Comparison of ENCODE assay signal across 12 cellular contexts in genomic region chr1:91026777-91027176, GRCh38. TPM values are rescaled to one million over a fixed set of nuclear protein-coding genes. Genes with fewer than 3 reads are reported as not detected.
DNase-seq lines count a peak whose midpoint lies in the region; ATAC-seq, FAIRE-seq and TF ChIP-seq lines count a peak whose summit lies in the region.
"Had no signal": no experiment of that assay in that cellular context is flagged by ENCODE, and none has a peak within 500 bp of the region (broad histone marks: within the 10 kb centered on the region; RNA-seq: fewer than 3 reads in every experiment).

No MANE protein-coding gene starts in this region.

- peaks cover 0 to 2% of the 10 kb centered on the region in 2 experiments; a peak in 1 of 4 replicates for H3K27me3 ChIP-seq in GM12878 (replicated peaks in 1 of 2; ENCODE audit: control insufficient read depth in 2 of 2, insufficient read depth in 2 of 2, low read length in 1 of 2)

- H3K4me3 Mint-ChIP-seq in activated naive CD8-positive, alpha-beta T cell treated with anti-CD3 and anti-CD28 coated beads for 36 hours = no peak overlapping the region
- H3K4me3 Mint-ChIP-seq: activated naive CD8-positive, alpha-beta T cell treated with anti-CD3 and anti-CD28 coated beads, Interleukin-2, amount 10 ng/mL, durations not matched to agents 7 days and 5 days had no signal

- WGBS in GM12878 (ENCODE audit: insufficient coverage, insufficient replicate concordance, low lambda C conversion rate, missing lambda C conversion rate) = 70% methylated on average over 1 of the region's 1 CpG

- no peak for FAIRE-seq in GM12878 (lab: Jason Lieb, UNC)

- SMC1A ChIA-PET in GM12878 (lab: Charles Lee; ENCODE audit: uncharacterized antibody, unreplicated experiment) = interaction anchor here (0.8 to 4.3 kb wide), 12 partner anchors 9 to 919 kb away, joined by 3 to 22 read pairs (median 5); no protein-coding TSS in a partner anchor

- intact Hi-C loops in GM12878 (cut with micrococcal nuclease; ENCODE audit: unreplicated experiment) = no loop called here

- no peak overlapping the region for H3K4me3 ChIP-seq in GM12878

- H3K9me3 Mint-ChIP-seq in activated naive CD8-positive, alpha-beta T cell treated with anti-CD3 and anti-CD28 coated beads for 36 hours = no peaks in the 10 kb centered on the region
- H3K9me3 Mint-ChIP-seq: activated naive CD8-positive, alpha-beta T cell treated with anti-CD3 and anti-CD28 coated beads, Interleukin-2, amount 10 ng/mL, durations not matched to agents 7 days and 5 days had no signal

- POLR2A ChIA-PET in GM12878 (lab: Charles Lee) = interaction anchor here (0.5 to 1.1 kb wide), 2 partner anchors 9 to 1829 kb away, joined by 3 read pairs; no protein-coding TSS in a partner anchor

- peaks cover 12% of the 10 kb centered on the region for H3K4me1 ChIP-seq in GM12878 (ENCODE audit: control insufficient read depth, insufficient read depth, low read length)

- H3K9ac ChIP-seq in GM12878 (ENCODE audit: control insufficient read depth, insufficient read depth, low read length) = no peak overlapping the region

- ATAC-seq in GM12878 = no peak
- no peak for ATAC-seq in HG02885 (IDR thresholded peaks at IDR 0.05; ENCODE audit: poor library complexity, unreplicated experiment)
- ATAC-seq: right cardiac atrium had no signal

- no peak overlapping the region for H3K27ac Mint-ChIP-seq in activated naive CD8-positive, alpha-beta T cell treated with anti-CD3 and anti-CD28 coated beads for 36 hours
- H3K27ac Mint-ChIP-seq: activated naive CD8-positive, alpha-beta T cell treated with anti-CD3 and anti-CD28 coated beads, Interleukin-2, amount 10 ng/mL, durations not matched to agents 7 days and 5 days had no signal

- no peak for TF ChIP-seq POLR2A in GM12878 (IDR thresholded peaks at IDR 0.05; ENCODE audit: low read depth, low read length)

- H3K9me3 ChIP-seq in GM12878 (replicated peaks; ENCODE audit: control insufficient read depth, insufficient read depth, low read length) = no peaks in the 10 kb centered on the region

- DNase-seq in Daoy (ENCODE audit: low read depth) = peak; percentile 43
- DNase-seq in GM12878 (ENCODE audit: low read depth, low spot score) = no peak
- DNase-seq in lung microvascular endothelial cell (ENCODE audit: low read depth in 2 of 2) = peak; percentile 33 to 38
- DNase-seq in HK-2 (ENCODE audit: unreplicated experiment) = no peak
- no peak for DNase-seq in activated naive CD8-positive, alpha-beta T cell treated with anti-CD3 and anti-CD28 coated beads for 36 hours
- DNase-seq in activated gamma-delta T cell treated with Interleukin-2 at 50 U/mL for 16 hours = no peak
- DNase-seq: activated naive CD8-positive, alpha-beta T cell treated with anti-CD3 and anti-CD28 coated beads, Interleukin-2, amount 10 ng/mL, durations not matched to agents 7 days and 5 days; NCI-H1092; right cardiac atrium had no signal

- no peak overlapping the region for H3K27ac ChIP-seq in GM12878 (ENCODE audit: control insufficient read depth, insufficient read depth)
- H3K27ac ChIP-seq: epithelial cell of prostate had no signal

- H3K4me1 Mint-ChIP-seq in activated naive CD8-positive, alpha-beta T cell treated with anti-CD3 and anti-CD28 coated beads for 36 hours = peaks cover 19% of the 10 kb centered on the region

- H3K4me2 ChIP-seq in GM12878 (ENCODE audit: control insufficient read depth, insufficient read depth) = no peak overlapping the region

- no TSS peak for BruUV-seq in GM12878 (replicated peaks; lab: Mats Ljungman, UMichigan)

- H3K79me2 ChIP-seq in GM12878 (ENCODE audit: control insufficient read depth, insufficient read depth, low read length) = peaks cover under 1% of the 10 kb centered on the region

- in situ Hi-C loops in GM12878 (cut with MboI) = no loop called here

- TF ChIP-seq CTCF in LNCAP (IDR thresholded peaks at IDR 0.05) = peak; percentile 24; the same call in 1 of the 2 replicates
- TF ChIP-seq CTCF in GM12878 (IDR thresholded peaks at IDR 0.05 in 2 of 3, conservative IDR thresholded peaks at IDR 0.05 in 1 of 3; ENCODE audit: control insufficient read depth in 2 of 3, extremely low read depth in 1 of 3, insufficient read depth in 1 of 3, low read depth in 3 of 3, low read length in 3 of 3) = peak in 2 of 3 experiments; percentile 29 to 30; a peak in 3 of 6 replicates

- no peaks in the 10 kb centered on the region for H3K36me3 Mint-ChIP-seq in activated naive CD8-positive, alpha-beta T cell treated with anti-CD3 and anti-CD28 coated beads for 36 hours

- no peak for TF ChIP-seq EP300 in GM12878 (IDR thresholded peaks at IDR 0.05; ENCODE audit: borderline replicate concordance in 1 of 2, control insufficient read depth in 1 of 2, low read depth in 2 of 2, low read length in 2 of 2)

- no peaks in the 10 kb centered on the region for H3K36me3 ChIP-seq in GM12878 (ENCODE audit: control insufficient read depth in 2 of 2, insufficient read depth in 2 of 2, low read length in 1 of 2)

- H4K20me1 ChIP-seq in GM12878 (ENCODE audit: control insufficient read depth, insufficient read depth) = no peaks in the 10 kb centered on the region

- no peak overlapping the region for H2AFZ ChIP-seq in GM12878 (ENCODE audit: control insufficient read depth, low read depth, low read length)

- H3K27me3 Mint-ChIP-seq in activated naive CD8-positive, alpha-beta T cell treated with anti-CD3 and anti-CD28 coated beads for 36 hours = peaks cover 5% of the 10 kb centered on the region

- TF ChIP-seq RAD21 in GM12878 (IDR thresholded peaks at IDR 0.05; ENCODE audit: insufficient read depth, low read depth, low read length) = peak; percentile 28; the same call in 1 of the 2 replicates

- RAD21 ChIA-PET in GM12878 (lab: Charles Lee; ENCODE audit: unreplicated experiment) = interaction anchor here (1.0 to 2.0 kb wide), 6 partner anchors 9 to 894 kb away, joined by 4 to 13 read pairs (median 7); no protein-coding TSS in a partner anchor

- CTCF ChIA-PET in GM12878 (lab: Yijun Ruan, JAX) = interaction anchor here (0.7 to 2.7 kb wide), 10 partner anchors 8 to 981 kb away, joined by 3 to 16 read pairs (median 4); no protein-coding TSS in a partner anchor

TF ChIP-seq in GM12878, 131 proteins besides CTCF, POLR2A, EP300 and RAD21 (continues in another document):
- TF ChIP-seq SPI1 (IDR thresholded peaks at IDR 0.05; ENCODE audit: borderline replicate concordance, insufficient read depth, low read depth, low read length) (no peak), IRF4 (IDR thresholded peaks at IDR 0.05; ENCODE audit: low read depth, low read length) (no peak), NR2C2 (IDR thresholded peaks at IDR 0.05; ENCODE audit: borderline replicate concordance, control insufficient read depth, insufficient read length, low read depth) (no peak), PAX8 (IDR thresholded peaks at IDR 0.05) (no peak), CHD4 (IDR thresholded peaks at IDR 0.05) (no peak), ASH2L (IDR thresholded peaks at IDR 0.05; ENCODE audit: borderline replicate concordance, low read depth) (no peak), GATAD2B (conservative IDR thresholded peaks at IDR 0.05; ENCODE audit: low read depth) (no peak), HSF1 (IDR thresholded peaks at IDR 0.05; ENCODE audit: low read depth, low read length) (no peak), RCOR1 (conservative IDR thresholded peaks at IDR 0.05; ENCODE audit: low read depth, low read length) (no peak), RAD51 (IDR thresholded peaks at IDR 0.05) (no peak), RB1 (IDR thresholded peaks at IDR 0.05; ENCODE audit: borderline replicate concordance) (no peak), IRF3 (IDR thresholded peaks at IDR 0.05) (no peak)

RNA-seq across cellular contexts. Expression of gene ZNF644, which starts 4.9 kb away (rescaled TPM):
- total RNA-seq in Daoy (2014; rRNA removed; shearing (Covaris generic)) = 82.5 and 87.5 TPM in 2 replicates
- 372 and 377 TPM in 2 replicates for total RNA-seq in GM12878 (2013; cell fraction: nucleolus; rRNA removed)
- total RNA-seq in GM12878 (2014; rRNA removed) (34.5 and 40.6 TPM in 2 replicates), GM12878 (2014; rRNA removed; fragmentation: Illumina TruSeq; extraction: Trizol) (55.3 and 61.5 TPM in 2 replicates), GM12878 (2021) (34.5 and 36.0 TPM in 2 replicates), lung microvascular endothelial cell (33.8 and 42.5 TPM in 2 replicates)
- polyA plus RNA-seq in GM12878 (2011; ENCODE audit: low read depth) = 6.4 TPM
- polyA plus RNA-seq in GM12878 (2011; rRNA removed) (26.7 and 43.1 TPM in 2 replicates), GM12878 (2014; fragmentation: Illumina TruSeq; extraction: Trizol) (24.1 and 33.3 TPM in 2 replicates), GM12878 (2014; fragmentation: Nextera tagmentation; extraction: Ambion mirVana) (10 to 100 TPM; 28.1 to 34.4 TPM), GM12878 (2014; rRNA removed) (14.4 and 17.7 TPM in 2 replicates), GM12878 (2016; fragmentation: Nextera tagmentation; extraction: Ambion mirVana) (10 to 100 TPM; 27.7 to 30.8 TPM)
- 7.2 and 8.1 TPM in 2 replicates for polyA plus RNA-seq in GM12878 (2011; cell fraction: cytosol; rRNA removed)
- polyA plus RNA-seq in GM12878 (2011; cell fraction: nucleus; rRNA removed) = 28.8 and 30.8 TPM in 2 replicates
- polyA plus RNA-seq in GM12878 (2012) = 13.3 and 14.2 TPM in 2 replicates
- 67.0 and 86.5 TPM in 2 replicates for polyA minus RNA-seq in GM12878 (2011; rRNA and poly(A)+ RNA removed)
- 15.5 and 17.4 TPM in 2 replicates for polyA minus RNA-seq in GM12878 (2011; cell fraction: cytosol; rRNA and poly(A)+ RNA removed)
- 93.1 and 154 TPM in 2 replicates for polyA minus RNA-seq in GM12878 (2011; cell fraction: nucleus; rRNA and poly(A)+ RNA removed)
- total RNA-seq in activated naive CD8-positive, alpha-beta T cell treated with anti-CD3 and anti-CD28 coated beads for 36 hours = 10 to 100 TPM; 41.6 to 44.7 TPM

Comparison
In these comparisons a context has a peak if more than half of its experiments do, and no peak if none do; other contexts are left out.
1. DNase-seq: peak in Daoy (single experiment) and lung microvascular endothelial cell (2 of 2); none in GM12878 (single experiment), HK-2 (single experiment), activated naive CD8-positive, alpha-beta T cell treated with anti-CD3 and anti-CD28 coated beads for 36 hours (single experiment) and activated gamma-delta T cell treated with Interleukin-2 at 50 U/mL for 16 hours (single experiment).